ENCODE assay signal across 27 cellular contexts in the genomic region with DNA sequence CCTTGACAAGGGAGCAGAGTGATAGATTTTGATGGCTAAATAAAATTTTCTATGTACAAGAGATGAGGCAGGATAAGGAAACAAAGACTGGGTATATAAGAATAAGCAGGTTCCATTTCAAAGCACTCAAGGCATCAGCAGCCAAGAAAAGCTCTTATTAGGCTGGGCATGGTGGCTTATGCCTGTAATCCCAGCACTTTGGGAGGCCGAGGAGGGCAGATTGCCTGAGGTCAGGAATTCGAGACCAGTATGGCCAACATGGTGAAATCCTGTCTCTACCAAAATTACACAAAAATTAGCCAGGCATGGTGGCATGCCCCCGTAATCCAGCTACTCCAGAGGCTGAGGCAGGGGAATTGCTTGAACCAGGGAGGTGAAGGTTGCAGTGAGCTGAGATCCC.
"Had no signal": no experiment of that assay in that cellular context is flagged by ENCODE, and none has a peak within 500 bp of the region (broad histone marks: within the 10 kb centered on the region; RNA-seq: fewer than 3 reads in every experiment).

No MANE protein-coding gene starts in this region.

- H3K27ac ChIP-seq: adrenal gland, body of pancreas, epithelial cell of prostate, esophagus squamous epithelium, gastroesophageal sphincter, heart right ventricle had no signal

- H3K4me3 ChIP-seq: adrenal gland, body of pancreas, esophagus squamous epithelium, gastroesophageal sphincter, heart right ventricle had no signal

- H3K4me1 ChIP-seq: adrenal gland, body of pancreas, esophagus squamous epithelium, gastroesophageal sphincter, heart right ventricle had no signal

- H3K36me3 ChIP-seq: adrenal gland, esophagus squamous epithelium, gastroesophageal sphincter, heart right ventricle had no signal

- H3K9me3 ChIP-seq: adrenal gland, body of pancreas, esophagus squamous epithelium, gastroesophageal sphincter, heart right ventricle had no signal

- ATAC-seq: activated CD4-positive, alpha-beta T cell treated with anti-CD3 and anti-CD28 coated beads for 36 hours; activated CD8-positive, alpha-beta memory T cell treated with anti-CD3 and anti-CD28 coated beads, Interleukin-2, amount 10 ng/mL, durations not matched to agents 7 days and 5 days; activated CD8-positive, alpha-beta T cell treated with anti-CD3 and anti-CD28 coated beads, Interleukin-2, amount 10 ng/mL, durations not matched to agents 7 days and 5 days; activated naive CD8-positive, alpha-beta T cell treated with anti-CD3 and anti-CD28 coated beads, Interleukin-2, amount 50 U/mL, for 24 hours; body of pancreas; gastroesophageal sphincter; heart right ventricle had no signal

- H3K27me3 ChIP-seq: adrenal gland, body of pancreas, esophagus squamous epithelium, gastroesophageal sphincter, heart right ventricle had no signal

- DNase-seq: activated CD4-positive, alpha-beta memory T cell treated with anti-CD3 and anti-CD28 coated beads for 36 hours; activated CD4-positive, alpha-beta T cell treated with anti-CD3 and anti-CD28 coated beads for 36 hours; activated CD4-positive, alpha-beta T cell treated with anti-CD3 and anti-CD28 coated beads, Interleukin-2, amount 10 ng/mL, durations not matched to agents 24 days and 14 days; activated CD4-positive, CD25-positive, alpha-beta regulatory T cell; activated CD4-positive, CD25-positive, alpha-beta regulatory T cell treated with anti-CD3 and anti-CD28 coated beads, Interleukin-2, amount 50 U/mL, for 72 hours; activated CD8-positive, alpha-beta memory T cell treated with anti-CD3 and anti-CD28 coated beads, Interleukin-2, amount 10 ng/mL, durations not matched to agents 7 days and 5 days; activated CD8-positive, alpha-beta memory T cell treated with anti-CD3 and anti-CD28 coated beads, Interleukin-2, amount 50 U/mL, for 4 hours; activated CD8-positive, alpha-beta T cell treated with anti-CD3 and anti-CD28 coated beads, Interleukin-2, amount 10 ng/mL, durations not matched to agents 7 days and 5 days; activated effector memory CD4-positive, alpha-beta T cell treated with anti-CD3 and anti-CD28 coated beads, Interleukin-2, amount 50 U/mL, for 16 hours; activated naive CD4-positive, alpha-beta T cell treated with anti-CD3 and anti-CD28 coated beads for 36 hours; activated naive CD8-positive, alpha-beta T cell treated with anti-CD3 and anti-CD28 coated beads for 36 hours; activated naive CD8-positive, alpha-beta T cell treated with anti-CD3 and anti-CD28 coated beads, Interleukin-2, amount 50 U/mL, for 24 hours; activated T-cell treated with anti-CD3 and anti-CD28 coated beads, Interleukin-2, amount 50 U/mL, for 1 hour; activated T-cell treated with anti-CD3 and anti-CD28 coated beads, Interleukin-2, amount 50 U/mL, for 48 hours; adrenal gland; amygdala; aorta; body of pancreas; caudate nucleus; cortex of kidney; effector CD8-positive, alpha-beta T cell; esophagus squamous epithelium; foreskin melanocyte; heart right ventricle; T-helper 2 cell had no signal
